8 cellular contexts compared by ENCODE assay signal in the genomic region with DNA sequence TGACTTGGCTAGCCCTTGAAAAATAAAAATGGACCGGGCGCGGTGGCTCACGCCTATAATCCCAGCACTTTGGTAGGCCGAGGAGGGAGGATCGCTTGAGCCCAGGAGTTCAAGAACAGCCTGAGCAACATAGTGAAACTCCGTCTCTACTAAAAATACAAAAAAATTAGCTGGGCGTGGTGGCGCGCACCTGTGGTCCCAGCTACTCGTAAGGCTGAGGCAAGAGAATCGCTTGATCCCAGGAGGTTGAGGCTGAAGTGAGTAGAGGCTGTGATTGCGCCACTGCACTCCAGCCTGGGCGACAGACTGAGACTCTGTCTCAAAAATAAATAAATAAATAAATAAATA. TPM values are rescaled to one million over a fixed set of nuclear protein-coding genes. Genes with fewer than 3 reads are reported as not detected.
DNase-seq lines count a peak whose midpoint lies in the region; ATAC-seq, FAIRE-seq and TF ChIP-seq lines count a peak whose summit lies in the region.
"Not testable (repeated sequence)": the region's sequence is repeated elsewhere in the genome, so short reads cannot be mapped to it uniquely, and the experiment has no call there.

No MANE protein-coding gene starts in this region.

- not testable (repeated sequence) for H3K23ac ChIP-seq in neuronal stem cell (ENCODE audit: low read depth, low read length, poor library complexity)

- H2BK15ac ChIP-seq in neuronal stem cell (ENCODE audit: low read length): not testable (repeated sequence)

- TF ChIP-seq CTCF in VCaP (conservative IDR thresholded peaks at IDR 0.05); choroid plexus epithelial cell (conservative IDR thresholded peaks at IDR 0.05; ENCODE audit: low read depth, low read length); keratinocyte (optimal IDR thresholded peaks at IDR 0.05 in 1 of 3, IDR thresholded peaks at IDR 0.05 in 1 of 3, conservative IDR thresholded peaks at IDR 0.05 in 1 of 3; ENCODE audit: extremely low read depth in 1 of 3, insufficient read depth in 2 of 3, low read length in 3 of 3): not testable (repeated sequence)

- H2BK5ac ChIP-seq in neuronal stem cell (ENCODE audit: low read length): not testable (repeated sequence)

- H3K4ac ChIP-seq in neuronal stem cell (ENCODE audit: low read length): not testable (repeated sequence)

- peaks cover 17 to 33% (median 28%) of the 10 kb centered on the region in 11 experiments for H3K36me3 ChIP-seq in BLaER1 treated with 17β-estradiol and CSF1 and Interleukin-3, amounts not matched to agents 10 nM and 100 nM
- H3K36me3 ChIP-seq in keratinocyte (ENCODE audit: control insufficient read depth in 2 of 2, extremely low read depth in 1 of 2, insufficient read depth in 2 of 2, low read length in 2 of 2); stomach smooth muscle (ENCODE audit: control insufficient read depth in 2 of 2, insufficient read depth in 2 of 2, low read length in 2 of 2): not testable (repeated sequence)
- H3K36me3 ChIP-seq in neuronal stem cell (replicated peaks in 1 of 2; ENCODE audit: control insufficient read depth in 2 of 2, insufficient read depth in 2 of 2, low read length in 2 of 2): peaks cover 2 to 32% of the 10 kb centered on the region in 2 donors

- not testable (repeated sequence) for H2BK120ac ChIP-seq in neuronal stem cell (ENCODE audit: low read depth, low read length)

- not testable (repeated sequence) for H3K9me3 ChIP-seq in BLaER1 treated with 17β-estradiol and CSF1 and Interleukin-3, amounts not matched to agents 10 nM and 100 nM (replicated peaks in 1 of 11); keratinocyte (ENCODE audit: control insufficient read depth, low read depth, low read length); neuronal stem cell (replicated peaks in 1 of 2; ENCODE audit: control insufficient read depth in 2 of 2, insufficient read depth in 1 of 2, low read depth in 1 of 2, low read length in 2 of 2); stomach smooth muscle (ENCODE audit: control insufficient read depth in 2 of 2, low read length in 2 of 2)

- not testable (repeated sequence) for H4K8ac ChIP-seq in neuronal stem cell (ENCODE audit: low read depth, low read length)

- H3K4me1 ChIP-seq in BLaER1 treated with 17β-estradiol and CSF1 and Interleukin-3, amounts not matched to agents 10 nM and 100 nM: peaks cover 18 to 28% (median 22%) of the 10 kb centered on the region in 10 experiments
- peaks cover 15% of the 10 kb centered on the region for H3K4me1 ChIP-seq in keratinocyte (ENCODE audit: control insufficient read depth, extremely low read depth, insufficient read depth, low read length)
- not testable (repeated sequence) for H3K4me1 ChIP-seq in neuronal stem cell (ENCODE audit: control insufficient read depth in 2 of 2, insufficient read depth in 1 of 2, low read depth in 1 of 2, low read length in 2 of 2); stomach smooth muscle (ENCODE audit: control insufficient read depth, insufficient read depth, low read length)

- dilution Hi-C loops in keratinocyte (cut with MboI; ENCODE audit: extremely low pct_ligation_motif_present, low sequenced_read_pairs): not testable (repeated sequence)

- H3K4me3 ChIP-seq in BLaER1 treated with 17β-estradiol and CSF1 and Interleukin-3, amounts not matched to agents 10 nM and 100 nM: peak overlapping the region; percentile 75 to 91 (median 84); a peak in 19 of 20 replicates
- H3K4me3 ChIP-seq in choroid plexus epithelial cell (ENCODE audit: low read depth, low read length) (peak overlapping the region; percentile 98), neuronal stem cell (ENCODE audit: low read length in 2 of 2) (peak overlapping the region in 1 of 2 donors; percentile 90), stomach smooth muscle (ENCODE audit: low read length in 2 of 2) (peak overlapping the region; percentile 13 to 98)
- H3K4me3 ChIP-seq in keratinocyte (ENCODE audit: control insufficient read depth in 2 of 3, extremely low read depth in 1 of 3, insufficient read depth in 2 of 3, low read depth in 1 of 3, low read length in 3 of 3): not testable (repeated sequence)

- not testable (repeated sequence) for H3K27me3 ChIP-seq in BLaER1 treated with 17β-estradiol and CSF1 and Interleukin-3, amounts not matched to agents 10 nM and 100 nM; keratinocyte (ENCODE audit: control insufficient read depth, extremely low read depth, insufficient read depth, low read length); neuronal stem cell (ENCODE audit: control insufficient read depth in 3 of 3, insufficient read depth in 3 of 3, low read depth in 1 of 3, low read length in 3 of 3); stomach smooth muscle (ENCODE audit: control insufficient read depth in 1 of 2, insufficient read depth in 2 of 2, low read length in 2 of 2)

- not testable (repeated sequence) for H3K79me1 ChIP-seq in neuronal stem cell (ENCODE audit: low read depth, low read length)

- H3K27ac ChIP-seq in BLaER1 treated with 17β-estradiol and CSF1 and Interleukin-3, amounts not matched to agents 10 nM and 100 nM: peak overlapping the region; percentile 18 to 88 (median 76); a peak in 17 of 22 replicates
- peak overlapping the region; percentile 66; the same call in 1 of the 2 replicates for H3K27ac ChIP-seq in VCaP
- not testable (repeated sequence) for H3K27ac ChIP-seq in keratinocyte (ENCODE audit: control insufficient read depth, insufficient read depth, low read length); neuronal stem cell (replicated peaks; ENCODE audit: low read length); stomach smooth muscle (ENCODE audit: low read length)

- not testable (repeated sequence) for H2BK12ac ChIP-seq in neuronal stem cell (ENCODE audit: low read length)

- H4K91ac ChIP-seq in neuronal stem cell (ENCODE audit: low read depth, low read length, poor library complexity): not testable (repeated sequence)

- not testable (repeated sequence) for H2AK5ac ChIP-seq in neuronal stem cell (ENCODE audit: low read depth, low read length)

- no CpG with 5 or more reads among the region's 14 CpGs for WGBS in neuronal stem cell (ENCODE audit: extremely low coverage in 2 of 2, insufficient read length in 2 of 2, insufficient replicate concordance in 1 of 2), 2 donors

- not testable (repeated sequence) for H3K18ac ChIP-seq in neuronal stem cell (ENCODE audit: low read length)

- H4K20me1 ChIP-seq in BLaER1 treated with 17β-estradiol and CSF1 and Interleukin-3, amounts not matched to agents 10 nM and 100 nM: peaks cover 0 to 23% (median 4%) of the 10 kb centered on the region in 11 experiments; a peak in 8 of 22 replicates
- H4K20me1 ChIP-seq in keratinocyte (ENCODE audit: control insufficient read depth, extremely low read depth, insufficient read depth, low read length): not testable (repeated sequence)

- peak overlapping the region; percentile 75 for H2AFZ ChIP-seq in keratinocyte (ENCODE audit: control insufficient read depth, low read length)
- peak overlapping the region; percentile 82 for H2AFZ ChIP-seq in neuronal stem cell (ENCODE audit: low read length)

- FAIRE-seq in keratinocyte (lab: Jason Lieb, UNC): not testable (repeated sequence)

- H3K9ac ChIP-seq in BLaER1 treated with 17β-estradiol and CSF1 and Interleukin-3, amounts not matched to agents 10 nM and 100 nM: peak overlapping the region in 7 of 11 experiments; percentile 79 to 86 (median 83); a peak in 9 of 22 replicates
- H3K9ac ChIP-seq in keratinocyte (ENCODE audit: control insufficient read depth, extremely low read depth, insufficient read depth, low read length); neuronal stem cell (ENCODE audit: low read depth, low read length, poor library complexity); stomach smooth muscle (ENCODE audit: low read length in 2 of 2): not testable (repeated sequence)

- DNase-seq in choroid plexus epithelial cell (ENCODE audit: low read depth); keratinocyte (ENCODE audit: low read depth, low spot score); neuronal stem cell (ENCODE audit: low spot score): not testable (repeated sequence)

- not testable (repeated sequence) for H3K9me1 ChIP-seq in keratinocyte (ENCODE audit: control insufficient read depth, extremely low read depth, insufficient read depth, low read length)

- ATAC-seq in GM21447 (IDR thresholded peaks at IDR 0.05; ENCODE audit: unreplicated experiment): peak; percentile 15
- ATAC-seq in HG03521 (IDR thresholded peaks at IDR 0.05; ENCODE audit: unreplicated experiment): peak; percentile 1

- H3K4me2 ChIP-seq in BLaER1 treated with 17β-estradiol and CSF1 and Interleukin-3, amounts not matched to agents 10 nM and 100 nM: peak overlapping the region; percentile 24 to 97 (median 55)
- H3K4me2 ChIP-seq in keratinocyte (ENCODE audit: control insufficient read depth, extremely low read depth, insufficient read depth, low read depth, low read length); neuronal stem cell (ENCODE audit: insufficient read depth, low read length, poor library complexity, severe bottlenecking): not testable (repeated sequence)

- H3K14ac ChIP-seq in neuronal stem cell (ENCODE audit: low read length): not testable (repeated sequence)

- peaks cover 36% of the 10 kb centered on the region for H3K79me2 ChIP-seq in keratinocyte (ENCODE audit: control insufficient read depth, insufficient read depth, low read length)

RNA-seq across cellular contexts. Expression of a gene that starts 0.4 kb away (rescaled TPM):
- polyA plus RNA-seq in keratinocyte: 39.5 to 53.0 TPM (median 51.7 TPM) in 3 replicates
- 150 TPM for polyA plus RNA-seq in keratinocyte (2011; ENCODE audit: low read depth)
- polyA plus RNA-seq in keratinocyte (2011; cell fraction: cytosol; rRNA removed): 47.1 and 66.9 TPM in 2 replicates
- polyA plus RNA-seq in keratinocyte (2011; cell fraction: nucleus; rRNA removed): 31.6 and 34.7 TPM in 2 replicates
- polyA plus RNA-seq in keratinocyte (2012; ENCODE audit: low replicate concordance): 57.9 and 67.1 TPM in 2 replicates
- polyA minus RNA-seq in keratinocyte: 27.0 to 33.0 TPM (median 31.3 TPM) in 3 replicates
- polyA minus RNA-seq in keratinocyte (2011; cell fraction: cytosol; rRNA and poly(A)+ RNA removed): 18.0 TPM
- 8.1 and 16.3 TPM in 2 replicates for polyA minus RNA-seq in keratinocyte (2011; cell fraction: nucleus; rRNA and poly(A)+ RNA removed)
- polyA plus RNA-seq in neuronal stem cell (2013, experiment 1 of 2): 47.8 TPM
- polyA plus RNA-seq in neuronal stem cell (2013, experiment 2 of 2): 49.0 TPM
